Comparison of ENCODE assay signal across 12 cellular contexts in the genomic region with DNA sequence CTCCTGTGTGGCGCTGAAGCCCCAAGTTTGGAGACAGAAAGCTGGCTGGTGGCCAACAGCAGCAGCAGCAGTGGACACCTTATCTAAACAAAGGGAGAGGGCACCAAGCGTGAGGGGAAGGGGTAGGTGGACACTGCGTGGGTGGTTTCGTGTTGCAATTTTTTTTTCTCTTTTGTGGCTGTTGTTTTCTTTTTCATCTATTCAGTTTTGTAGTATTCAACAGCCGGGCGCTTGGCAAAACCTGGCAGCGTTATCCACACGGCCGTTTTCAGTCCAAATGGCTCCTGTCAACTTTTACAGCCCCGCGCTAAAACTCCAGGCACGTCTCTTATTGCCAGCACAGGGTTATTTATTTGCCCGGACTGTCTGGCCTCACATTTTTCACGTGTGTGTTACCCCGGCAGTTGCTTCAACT.
DNase-seq lines count a peak whose midpoint lies in the region; ATAC-seq, FAIRE-seq and TF ChIP-seq lines count a peak whose summit lies in the region.
"Had no signal": no experiment of that assay in that cellular context is flagged by ENCODE, and none has a peak within 500 bp of the region (broad histone marks: within the 10 kb centered on the region; RNA-seq: fewer than 3 reads in every experiment).

No MANE protein-coding gene starts in this region.

- DNase-seq in GM12891 (ENCODE audit: insufficient read length, low spot score) = no peak
- DNase-seq in NCI-H460 (ENCODE audit: extremely low read depth, low read depth) = peak; percentile 66
- DNase-seq in fibroblast of pulmonary artery (ENCODE audit: low read depth) = peak; percentile 40
- DNase-seq in osteocyte (ENCODE audit: extremely low spot score, unreplicated experiment) = no peak
- no peak for DNase-seq in tibial artery
- DNase-seq: activated CD8-positive, alpha-beta memory T cell treated with anti-CD3 and anti-CD28 coated beads, Interleukin-2, amount 50 U/mL, for 4 hours; amniotic stem cell; Kasumi-1 had no signal

- H3K36me3 Mint-ChIP-seq in osteocyte (ENCODE audit: unreplicated experiment) = no peaks in the 10 kb centered on the region

- ATAC-seq in HG03460 (IDR thresholded peaks at IDR 0.05; ENCODE audit: unreplicated experiment) (no peak), HG03565 (IDR thresholded peaks at IDR 0.05; ENCODE audit: unreplicated experiment) (no peak), HG02870 (IDR thresholded peaks at IDR 0.05; ENCODE audit: unreplicated experiment) (no peak)

- peaks cover 0 to 52% (median 18%) of the 10 kb centered on the region in 4 donors for H3K4me1 ChIP-seq in tibial artery

- H3K27me3 ChIP-seq in tibial artery = no peaks in the 10 kb centered on the region

- no peak for TF ChIP-seq CTCF in fibroblast of pulmonary artery (IDR thresholded peaks at IDR 0.05; ENCODE audit: low read length, missing control alignments)
- TF ChIP-seq CTCF in osteocyte (IDR thresholded peaks at IDR 0.05) = no peak
- no peak for TF ChIP-seq CTCF in tibial artery (IDR thresholded peaks at IDR 0.05)

- no peak overlapping the region for H3K4me3 Mint-ChIP-seq in osteocyte (ENCODE audit: unreplicated experiment)

- H3K4me3 ChIP-seq in fibroblast of pulmonary artery (replicated peaks; ENCODE audit: low read depth, low read length) = no peak overlapping the region
- peak overlapping the region in 1 of 2 donors; percentile 20 for H3K4me3 ChIP-seq in tibial artery

- no peaks in the 10 kb centered on the region for H3K9me3 Mint-ChIP-seq in osteocyte (ENCODE audit: unreplicated experiment)

- no peaks in the 10 kb centered on the region for H3K36me3 ChIP-seq in tibial artery

- peak; percentile 70 for FAIRE-seq in GM12891 (lab: Jason Lieb, UNC)

- H3K9me3 ChIP-seq in tibial artery = no peaks in the 10 kb centered on the region

- peak overlapping the region; percentile 88 for H3K27ac Mint-ChIP-seq in osteocyte (ENCODE audit: unreplicated experiment)
- H3K27ac Mint-ChIP-seq: progenitor cell of endocrine pancreas had no signal

- peaks cover 72% of the 10 kb centered on the region for H3K4me1 Mint-ChIP-seq in osteocyte (ENCODE audit: unreplicated experiment)

- no peak for TF ChIP-seq POLR2A in GM12891 (IDR thresholded peaks at IDR 0.05; ENCODE audit: low read depth, low read length)

- H3K27ac ChIP-seq in tibial artery = peak overlapping the region in 1 of 2 donors; percentile 15

- H3K27me3 Mint-ChIP-seq in osteocyte (ENCODE audit: unreplicated experiment) = no peaks in the 10 kb centered on the region

- intact Hi-C loops in tibial artery (cut with DNase I; ENCODE audit: low total_unique reads) = no loop called here

TF ChIP-seq in GM12891, 5 proteins besides CTCF, POLR2A, EP300 and RAD21:
- TF ChIP-seq POLR2AphosphoS5 (IDR thresholded peaks at IDR 0.05; ENCODE audit: low read depth, low read length) (no peak), SPI1 (IDR thresholded peaks at IDR 0.05; ENCODE audit: low read depth, low read length) (no peak), PAX5 (IDR thresholded peaks at IDR 0.05; ENCODE audit: insufficient read depth, low read length, severe bottlenecking) (no peak), TAF1 (IDR thresholded peaks at IDR 0.05; ENCODE audit: low read depth, low read length) (no peak), POU2F2 (IDR thresholded peaks at IDR 0.05; ENCODE audit: low read depth, low read length) (no peak)

Comparison
In these comparisons a context has a peak if more than half of its experiments do, and no peak if none do; other contexts are left out.
1. DNase-seq: peak in NCI-H460 (single experiment) and fibroblast of pulmonary artery (single experiment); none in GM12891 (single experiment), osteocyte (single experiment) and tibial artery (0 of 2).